11 cellular contexts compared by ENCODE assay signal in the genomic region with DNA sequence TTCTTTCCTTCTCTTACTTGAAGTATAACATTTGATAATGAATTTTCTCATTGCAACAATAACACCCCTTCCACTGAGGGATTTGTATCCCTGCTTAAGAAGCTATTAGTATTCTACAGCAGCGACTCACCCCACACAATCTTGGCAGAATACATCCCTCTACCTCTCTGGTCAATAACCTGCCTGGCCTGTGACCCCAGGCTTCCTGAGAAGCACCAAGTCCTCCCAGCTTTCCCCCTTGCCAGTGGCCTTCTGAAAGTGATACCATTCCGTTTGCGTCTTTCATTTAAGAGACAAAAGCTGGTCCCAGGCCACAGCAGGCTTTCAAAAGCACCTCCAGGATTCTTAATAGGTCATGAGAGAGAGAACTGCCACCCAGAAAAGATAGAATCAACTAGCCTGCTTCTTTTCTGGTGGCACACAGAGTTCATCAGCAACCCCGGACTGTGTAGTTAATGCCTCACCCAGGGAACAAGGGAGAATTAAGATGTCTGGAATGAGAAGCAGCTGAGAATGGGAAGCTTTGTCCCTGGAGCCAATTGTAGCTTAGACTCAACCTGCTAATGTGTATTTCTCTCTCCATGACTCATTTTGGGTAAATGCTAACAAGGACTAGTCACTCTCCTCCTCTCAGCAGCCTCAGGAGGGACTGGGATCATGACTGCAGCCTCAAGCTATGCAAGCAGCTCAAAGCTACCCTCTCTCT.
DNase-seq lines count a peak whose midpoint lies in the region; ATAC-seq and TF ChIP-seq lines count a peak whose summit lies in the region.
"Had no signal": no experiment of that assay in that cellular context is flagged by ENCODE, and none has a peak within 500 bp of the region (broad histone marks: within the 10 kb centered on the region; RNA-seq: fewer than 3 reads in every experiment).

No MANE protein-coding gene starts in this region.

- no peak overlapping the region for H3K4me3 ChIP-seq in upper lobe of right lung
- H3K4me3 ChIP-seq: K562 had no signal

- no peaks in the 10 kb centered on the region for H3K27me3 ChIP-seq in upper lobe of right lung

- peak overlapping the region; percentile 50; the same call in 1 of the 2 replicates for H3K27ac Mint-ChIP-seq in WTC11
- H3K27ac Mint-ChIP-seq in T-helper 2 cell treated with Interferon-gamma antibody and Interleukin-4, amounts not matched to agents 5 μg/mL and 100 μg/mL, for 36 hours: no peak overlapping the region
- H3K27ac Mint-ChIP-seq: activated CD8-positive, alpha-beta memory T cell treated with anti-CD3 and anti-CD28 coated beads, Interleukin-2, amount 10 ng/mL, durations not matched to agents 7 days and 5 days had no signal

- CTCF ChIA-PET in WTC11 (lab: Charles Lee): interaction anchor here (0.6 to 2.0 kb wide), 5 partner anchors 97 to 215 kb away, joined by 3 to 7 read pairs (median 5); partner anchors contain the start of gene CPNE4

- peak overlapping the region; percentile 76 for H3K4me3 Mint-ChIP-seq in WTC11
- H3K4me3 Mint-ChIP-seq in T-helper 2 cell treated with Interferon-gamma antibody and Interleukin-4, amounts not matched to agents 5 μg/mL and 100 μg/mL, for 36 hours: no peak overlapping the region
- H3K4me3 Mint-ChIP-seq: activated CD8-positive, alpha-beta memory T cell treated with anti-CD3 and anti-CD28 coated beads, Interleukin-2, amount 10 ng/mL, durations not matched to agents 7 days and 5 days had no signal

- peak; percentile 57 for DNase-seq in DMS53 (lab: John Stamatoyannopoulos, UW)
- DNase-seq in DMS53 treated with DMSO at 0.1 percent for 48 hours (lab: John Stamatoyannopoulos, UW; ENCODE audit: unreplicated experiment): no peak
- no peak for DNase-seq in WTC11 (ENCODE audit: low spot score)
- peak; percentile 82 for DNase-seq in hepatic stellate cell (ENCODE audit: low spot score)
- no peak for DNase-seq in upper lobe of right lung
- DNase-seq in stimulated activated CD4-positive, alpha-beta T cell treated with anti-CD3 and anti-CD28 coated beads, Interleukin-4, amount 100 ng/mL, for 1 hour: no peak
- no peak for DNase-seq in OCI-M2 (lab: John Stamatoyannopoulos, UW; ENCODE audit: unreplicated experiment)
- DNase-seq in T-helper 2 cell treated with Interferon-gamma antibody and Interleukin-4, amounts not matched to agents 5 μg/mL and 100 μg/mL, for 36 hours (ENCODE audit: low spot score): no peak
- DNase-seq: activated CD8-positive, alpha-beta memory T cell treated with anti-CD3 and anti-CD28 coated beads, Interleukin-2, amount 10 ng/mL, durations not matched to agents 7 days and 5 days had no signal

- no peaks in the 10 kb centered on the region for H3K9me3 Mint-ChIP-seq in WTC11
- no peaks in the 10 kb centered on the region for H3K9me3 Mint-ChIP-seq in T-helper 2 cell treated with Interferon-gamma antibody and Interleukin-4, amounts not matched to agents 5 μg/mL and 100 μg/mL, for 36 hours

- peak; percentile 91 for ATAC-seq in WTC11
- ATAC-seq in upper lobe of right lung: peak; percentile 79
- ATAC-seq: activated CD8-positive, alpha-beta memory T cell treated with anti-CD3 and anti-CD28 coated beads, Interleukin-2, amount 10 ng/mL, durations not matched to agents 7 days and 5 days; K562 had no signal

- H3K4me1 Mint-ChIP-seq in WTC11: peaks cover 21% of the 10 kb centered on the region
- H3K4me1 Mint-ChIP-seq in T-helper 2 cell treated with Interferon-gamma antibody and Interleukin-4, amounts not matched to agents 5 μg/mL and 100 μg/mL, for 36 hours (ENCODE audit: low read depth): no peaks in the 10 kb centered on the region
- H3K4me1 Mint-ChIP-seq: activated CD8-positive, alpha-beta memory T cell treated with anti-CD3 and anti-CD28 coated beads, Interleukin-2, amount 10 ng/mL, durations not matched to agents 7 days and 5 days had no signal

- POLR2A ChIA-PET in WTC11 (lab: Charles Lee): no interaction called here

- no peaks in the 10 kb centered on the region for H3K36me3 ChIP-seq in upper lobe of right lung

- no peak overlapping the region for H3K27ac ChIP-seq in upper lobe of right lung
- H3K27ac ChIP-seq: 22Rv1 had no signal

- TF ChIP-seq CTCF in WTC11 (IDR thresholded peaks at IDR 0.05): no peak
- no peak for TF ChIP-seq CTCF in upper lobe of right lung (IDR thresholded peaks at IDR 0.05)

- intact Hi-C loops in upper lobe of right lung (cut with DNase I): no loop called here

- no peaks in the 10 kb centered on the region for H3K4me1 ChIP-seq in upper lobe of right lung

- H3K9me3 ChIP-seq in upper lobe of right lung: no peaks in the 10 kb centered on the region

- no peaks in the 10 kb centered on the region for H3K36me3 Mint-ChIP-seq in WTC11
- H3K36me3 Mint-ChIP-seq in T-helper 2 cell treated with Interferon-gamma antibody and Interleukin-4, amounts not matched to agents 5 μg/mL and 100 μg/mL, for 36 hours (ENCODE audit: low read depth): no peaks in the 10 kb centered on the region
- H3K36me3 Mint-ChIP-seq: activated CD8-positive, alpha-beta memory T cell treated with anti-CD3 and anti-CD28 coated beads, Interleukin-2, amount 10 ng/mL, durations not matched to agents 7 days and 5 days had no signal

- H3K27me3 Mint-ChIP-seq in WTC11 (ENCODE audit: low read depth): peaks cover 6% of the 10 kb centered on the region
- H3K27me3 Mint-ChIP-seq in T-helper 2 cell treated with Interferon-gamma antibody and Interleukin-4, amounts not matched to agents 5 μg/mL and 100 μg/mL, for 36 hours (ENCODE audit: low read depth): no peaks in the 10 kb centered on the region

TF ChIP-seq in WTC11, 78 proteins besides CTCF, POLR2A, EP300 and RAD21:
- TF ChIP-seq MLX (CRISPR knock-in tag; IDR thresholded peaks at IDR 0.05): no peak
- TF ChIP-seq ZNF263 (CRISPR knock-in tag; IDR thresholded peaks at IDR 0.05; ENCODE audit: low read depth): no peak
- no peak for TF ChIP-seq ESRRA (CRISPR knock-in tag; IDR thresholded peaks at IDR 0.05; ENCODE audit: borderline replicate concordance)
- no peak for TF ChIP-seq SMAD3 (CRISPR knock-in tag; IDR thresholded peaks at IDR 0.05; ENCODE audit: borderline replicate concordance)
- TF ChIP-seq ZNF425 (CRISPR knock-in tag; conservative IDR thresholded peaks at IDR 0.05): no peak
- TF ChIP-seq, protein P1, sequence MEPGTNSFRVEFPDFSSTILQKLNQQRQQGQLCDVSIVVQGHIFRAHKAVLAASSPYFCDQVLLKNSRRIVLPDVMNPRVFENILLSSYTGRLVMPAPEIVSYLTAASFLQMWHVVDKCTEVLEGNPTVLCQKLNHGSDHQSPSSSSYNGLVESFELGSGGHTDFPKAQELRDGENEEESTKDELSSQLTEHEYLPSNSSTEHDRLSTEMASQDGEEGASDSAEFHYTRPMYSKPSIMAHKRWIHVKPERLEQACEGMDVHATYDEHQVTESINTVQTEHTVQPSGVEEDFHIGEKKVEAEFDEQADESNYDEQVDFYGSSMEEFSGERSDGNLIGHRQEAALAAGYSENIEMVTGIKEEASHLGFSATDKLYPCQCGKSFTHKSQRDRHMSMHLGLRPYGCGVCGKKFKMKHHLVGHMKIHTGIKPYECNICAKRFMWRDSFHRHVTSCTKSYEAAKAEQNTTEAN (CRISPR knock-in tag; IDR thresholded peaks at IDR 0.05): no peak
- TF ChIP-seq JAZF1 (CRISPR knock-in tag; IDR thresholded peaks at IDR 0.05): no peak
- no peak for TF ChIP-seq TCF7 (CRISPR knock-in tag; IDR thresholded peaks at IDR 0.05; ENCODE audit: low read depth)
- no peak for TF ChIP-seq CBFB (CRISPR knock-in tag; IDR thresholded peaks at IDR 0.05; ENCODE audit: low read depth)
- TF ChIP-seq OVOL2 (CRISPR knock-in tag; IDR thresholded peaks at IDR 0.05; ENCODE audit: borderline replicate concordance): no peak
- TF ChIP-seq NR1H2 (CRISPR knock-in tag; IDR thresholded peaks at IDR 0.05): no peak
- TF ChIP-seq, protein P2, sequence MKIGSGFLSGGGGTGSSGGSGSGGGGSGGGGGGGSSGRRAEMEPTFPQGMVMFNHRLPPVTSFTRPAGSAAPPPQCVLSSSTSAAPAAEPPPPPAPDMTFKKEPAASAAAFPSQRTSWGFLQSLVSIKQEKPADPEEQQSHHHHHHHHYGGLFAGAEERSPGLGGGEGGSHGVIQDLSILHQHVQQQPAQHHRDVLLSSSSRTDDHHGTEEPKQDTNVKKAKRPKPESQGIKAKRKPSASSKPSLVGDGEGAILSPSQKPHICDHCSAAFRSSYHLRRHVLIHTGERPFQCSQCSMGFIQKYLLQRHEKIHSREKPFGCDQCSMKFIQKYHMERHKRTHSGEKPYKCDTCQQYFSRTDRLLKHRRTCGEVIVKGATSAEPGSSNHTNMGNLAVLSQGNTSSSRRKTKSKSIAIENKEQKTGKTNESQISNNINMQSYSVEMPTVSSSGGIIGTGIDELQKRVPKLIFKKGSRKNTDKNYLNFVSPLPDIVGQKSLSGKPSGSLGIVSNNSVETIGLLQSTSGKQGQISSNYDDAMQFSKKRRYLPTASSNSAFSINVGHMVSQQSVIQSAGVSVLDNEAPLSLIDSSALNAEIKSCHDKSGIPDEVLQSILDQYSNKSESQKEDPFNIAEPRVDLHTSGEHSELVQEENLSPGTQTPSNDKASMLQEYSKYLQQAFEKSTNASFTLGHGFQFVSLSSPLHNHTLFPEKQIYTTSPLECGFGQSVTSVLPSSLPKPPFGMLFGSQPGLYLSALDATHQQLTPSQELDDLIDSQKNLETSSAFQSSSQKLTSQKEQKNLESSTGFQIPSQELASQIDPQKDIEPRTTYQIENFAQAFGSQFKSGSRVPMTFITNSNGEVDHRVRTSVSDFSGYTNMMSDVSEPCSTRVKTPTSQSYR (CRISPR knock-in tag; IDR thresholded peaks at IDR 0.05): no peak

Comparison
In these comparisons a context has a peak if more than half of its experiments do, and no peak if none do; other contexts are left out.
1. DNase-seq: peak in DMS53 (single experiment) and hepatic stellate cell (single experiment); none in DMS53 treated with DMSO at 0.1 percent for 48 hours (single experiment), WTC11 (single experiment), upper lobe of right lung (single experiment), stimulated activated CD4-positive, alpha-beta T cell treated with anti-CD3 and anti-CD28 coated beads, Interleukin-4, amount 100 ng/mL, for 1 hour (single experiment), OCI-M2 (single experiment) and T-helper 2 cell treated with Interferon-gamma antibody and Interleukin-4, amounts not matched to agents 5 μg/mL and 100 μg/mL, for 36 hours (single experiment).